In genomic region chr2:207161247-207161646, GRCh38 we compare ENCODE assay signal across 11 cellular contexts. TPM values are rescaled to one million over a fixed set of nuclear protein-coding genes. Genes with fewer than 3 reads are reported as not detected.
DNase-seq lines count a peak whose midpoint lies in the region; ATAC-seq and TF ChIP-seq lines count a peak whose summit lies in the region.
"Had no signal": no experiment of that assay in that cellular context is flagged by ENCODE, and none has a peak within 500 bp of the region (broad histone marks: within the 10 kb centered on the region; RNA-seq: fewer than 3 reads in every experiment).

No MANE protein-coding gene starts in this region.

- DNase-seq in NCI-H1092 treated with DMSO at 0.1 percent for 48 hours (lab: John Stamatoyannopoulos, UW) (peak; percentile 17), NCI-H1092 (lab: John Stamatoyannopoulos, UW) (no peak), RWPE2 (ENCODE audit: low spot score) (no peak), fibroblast of pulmonary artery (ENCODE audit: low read depth) (no peak), gastrocnemius medialis (no peak)
- DNase-seq: 8988T, natural killer cell, NCI-H187 treated with DMSO at 0.1 percent for 48 hours had no signal

- TF ChIP-seq POLR2A in gastrocnemius medialis (IDR thresholded peaks at IDR 0.05), result no peak

- peaks cover 82% of the 10 kb centered on the region for H3K36me3 ChIP-seq in RWPE2 (ENCODE audit: low read depth)
- no peaks in the 10 kb centered on the region for H3K36me3 ChIP-seq in gastrocnemius medialis

- TF ChIP-seq CTCF in RWPE2 (IDR thresholded peaks at IDR 0.05; ENCODE audit: poor library complexity, severe bottlenecking) (no peak), fibroblast of pulmonary artery (IDR thresholded peaks at IDR 0.05; ENCODE audit: low read length, missing control alignments) (no peak), gastrocnemius medialis (IDR thresholded peaks at IDR 0.05 in 4 of 5, conservative IDR thresholded peaks at IDR 0.05 in 1 of 5) (no peak)

- H3K27me3 ChIP-seq in RWPE2 (ENCODE audit: insufficient read depth, poor library complexity, severe bottlenecking), result no peaks in the 10 kb centered on the region
- peaks cover 0 to 9% (median 0%) of the 10 kb centered on the region in 3 donors for H3K27me3 ChIP-seq in gastrocnemius medialis

- H3K4me3 ChIP-seq in RWPE2 (ENCODE audit: severe bottlenecking) (no peak overlapping the region), fibroblast of pulmonary artery (replicated peaks; ENCODE audit: low read depth, low read length) (peak overlapping the region; percentile 91), gastrocnemius medialis (peak overlapping the region in 1 of 4 donors; percentile 90)

- in situ Hi-C loops in gastrocnemius medialis (cut with MboI; ENCODE audit: low sequenced_read_pairs in 4 of 4), result no loop called here

- H3K9me3 ChIP-seq in RWPE2 (ENCODE audit: severe bottlenecking) (no peaks in the 10 kb centered on the region), gastrocnemius medialis (no peaks in the 10 kb centered on the region)

- H3K4me1 ChIP-seq in RWPE2 (ENCODE audit: insufficient read depth, poor library complexity, severe bottlenecking) (peaks cover 57% of the 10 kb centered on the region), gastrocnemius medialis (peaks cover 48 to 64% of the 10 kb centered on the region in 2 donors)

- intact Hi-C loops in gastrocnemius medialis (cut with DNase I; ENCODE audit: low total_unique reads), result loop anchor here (5.0 to 10.0 kb wide), 3 partner anchors 69 to 176 kb away; no protein-coding TSS in a partner anchor

- ATAC-seq in RWPE2 (ENCODE audit: low read depth), result no peak
- ATAC-seq in gastrocnemius medialis, result no peak
- ATAC-seq in HG02588 (IDR thresholded peaks at IDR 0.05; ENCODE audit: unreplicated experiment), result no peak
- no peak for ATAC-seq in HG03039 (IDR thresholded peaks at IDR 0.05; ENCODE audit: unreplicated experiment)
- ATAC-seq in GM21526 (IDR thresholded peaks at IDR 0.05; ENCODE audit: low FRiP score, unreplicated experiment), result no peak
- ATAC-seq: natural killer cell had no signal

- H3K27ac ChIP-seq in RWPE2 (ENCODE audit: poor library complexity, severe bottlenecking) (peak overlapping the region; percentile 96), gastrocnemius medialis (peak overlapping the region; percentile 97 to 100 (median 100))

RNA-seq across cellular contexts. Expression of gene KLF7, which starts 4.5 kb away (rescaled TPM):
- total RNA-seq in gastrocnemius medialis, result 10 to 100 TPM in 1 of 4 donors, 1 to 10 TPM in 3; 6.8 to 12.0 (median 7.6) TPM
